8 cellular contexts compared by ENCODE assay signal in genomic region chr21:33266050-33266783, GRCh38. TPM values are rescaled to one million over a fixed set of nuclear protein-coding genes. Genes with fewer than 3 reads are reported as not detected.
A peak's percentile ranks its signal among the peaks of the same experiment; 100 is the strongest.
DNase-seq lines count a peak whose midpoint lies in the region; ATAC-seq and TF ChIP-seq lines count a peak whose summit lies in the region.

IL10RB (plus strand) TSS chr21:33266367; CDS start chr21:33266466, 99 bp downstream.

- H3K27me3 ChIP-seq in body of pancreas, result no peaks in the 10 kb centered on the region

- H3K36me3 ChIP-seq in body of pancreas (replicated peaks in 1 of 2; ENCODE audit: insufficient read depth in 1 of 2, low read depth in 2 of 2), result no peaks in the 10 kb centered on the region

- intact Hi-C loops in body of pancreas (cut with DNase I), result no loop called here

- TF ChIP-seq POLR2A in body of pancreas (IDR thresholded peaks at IDR 0.05), result peak; percentile 15 to 66 (median 52)

- H3K27ac ChIP-seq in body of pancreas, result peak within 1 kb of the TSS; percentile 55 to 91 (median 76)

- ATAC-seq in HG02642 (IDR thresholded peaks at IDR 0.05; ENCODE audit: poor library complexity, unreplicated experiment) (peak; percentile 58), body of pancreas (peak; percentile 79), HG03139 (IDR thresholded peaks at IDR 0.05; ENCODE audit: unreplicated experiment) (no peak)

- 1 to 2% methylated on average over 9 to 60 of the region's 60 CpGs for WGBS in body of pancreas, 2 donors

- peaks cover 41% of the 10 kb centered on the region for H3K4me1 ChIP-seq in body of pancreas

- peak within 1 kb of the TSS; percentile 60 to 67 for H3K4me3 ChIP-seq in body of pancreas
- H3K4me3 ChIP-seq in iPS-11a (ENCODE audit: low read depth, low read length), result peak within 1 kb of the TSS; percentile 63
- H3K4me3 ChIP-seq in skeletal muscle cell (ENCODE audit: low read depth, low read length), result peak within 1 kb of the TSS; percentile 82

- TF ChIP-seq CTCF in GM10266 (IDR thresholded peaks at IDR 0.05; ENCODE audit: control insufficient read depth, insufficient read depth, low read depth, missing control alignments) (no peak), body of pancreas (IDR thresholded peaks at IDR 0.05) (no peak)

- DNase-seq in GM10266 (ENCODE audit: extremely low spot score) (peak; percentile 86), NCI-H2107 (lab: John Stamatoyannopoulos, UW) (peak; percentile 48), UCSD-AML1 (lab: John Stamatoyannopoulos, UW; ENCODE audit: unreplicated experiment) (peak; percentile 85), body of pancreas (peak; percentile 66 to 78 (median 70)), skeletal muscle cell (ENCODE audit: low read depth) (no peak)

- H3K9me3 ChIP-seq in body of pancreas, result no peaks in the 10 kb centered on the region

RNA-seq across cellular contexts. Expression of gene IL10RB, which starts in this region (rescaled TPM):
- total RNA-seq in body of pancreas, result 10 to 100 TPM in 1 of 2 donors, 1 to 10 TPM in 1; 6.6 to 27.0 TPM
